ENCODE assay signal across 6 cellular contexts in genomic region chr19:17337675-17338439, GRCh38. TPM values are rescaled to one million over a fixed set of nuclear protein-coding genes. Genes with fewer than 3 reads are reported as not detected.
DNase-seq lines count a peak whose midpoint lies in the region; ATAC-seq and TF ChIP-seq lines count a peak whose summit lies in the region.

No MANE protein-coding gene starts in this region.

- TF ChIP-seq CTCF in BE2C (IDR thresholded peaks at IDR 0.05; ENCODE audit: low read depth, low read length) (no peak), body of pancreas (IDR thresholded peaks at IDR 0.05) (no peak), neural cell (IDR thresholded peaks at IDR 0.05; ENCODE audit: poor library complexity, severe bottlenecking) (no peak)

- TF ChIP-seq POLR2A in body of pancreas (IDR thresholded peaks at IDR 0.05): no peak

- intact Hi-C loops in body of pancreas (cut with DNase I): no loop called here

- peak overlapping the region; percentile 57 for H2AFZ ChIP-seq in neural cell (ENCODE audit: low read depth, low read length)

- H3K4me1 ChIP-seq in BE2C (no peaks in the 10 kb centered on the region), body of pancreas (peaks cover 34% of the 10 kb centered on the region)

- WGBS in body of pancreas, 2 donors: 1 to 11% methylated on average over 21 to 52 of the region's 52 CpGs

- H3K4me3 ChIP-seq in BE2C (ENCODE audit: low read depth, low read length): peak overlapping the region; percentile 92
- H3K4me3 ChIP-seq in body of pancreas: peak overlapping the region; percentile 63 to 66
- peak overlapping the region; percentile 72 for H3K4me3 ChIP-seq in neural cell (ENCODE audit: low read length)

- H3K9me3 ChIP-seq in BE2C (no peaks in the 10 kb centered on the region), body of pancreas (no peaks in the 10 kb centered on the region), neural cell (ENCODE audit: low read length) (no peaks in the 10 kb centered on the region)

- peak overlapping the region; percentile 76 for H3K4me2 ChIP-seq in neural cell (ENCODE audit: low read length)

- TF ChIP-seq EP300 in neural cell (conservative IDR thresholded peaks at IDR 0.05; ENCODE audit: poor library complexity, severe bottlenecking): no peak

- TF ChIP-seq RAD21 in neural cell (conservative IDR thresholded peaks at IDR 0.05): no peak

- no peaks in the 10 kb centered on the region for H3K9me3 Mint-ChIP-seq in IgD-negative memory B cell

- peak overlapping the region; percentile 68 for H3K9ac ChIP-seq in neural cell (ENCODE audit: low read length)

- H3K36me3 Mint-ChIP-seq in IgD-negative memory B cell: no peaks in the 10 kb centered on the region

- H3K4me1 Mint-ChIP-seq in IgD-negative memory B cell: peaks cover 12 to 16% (median 16%) of the 10 kb centered on the region in 3 donors

- H3K27ac ChIP-seq in body of pancreas (peak overlapping the region; percentile 1 to 92 (median 88)), neural cell (ENCODE audit: low read length) (peak overlapping the region; percentile 14)

- H3K27me3 Mint-ChIP-seq in IgD-negative memory B cell: peaks cover 6% of the 10 kb centered on the region

- H3K79me2 ChIP-seq in neural cell (replicated peaks; ENCODE audit: insufficient read depth, low read length): peaks cover 7% of the 10 kb centered on the region

- peaks cover 6% of the 10 kb centered on the region for H3F3A ChIP-seq in neural cell (ENCODE audit: insufficient read depth, low read length, poor library complexity, severe bottlenecking)

- DNase-seq in BE2C: peak; percentile 33
- no peak for DNase-seq in body of pancreas
- no peak for DNase-seq in NCI-H1694 treated with DMSO at 0.1 percent for 48 hours (lab: John Stamatoyannopoulos, UW)

- no peak for ATAC-seq in body of pancreas
- no peak for ATAC-seq in GM21529 (IDR thresholded peaks at IDR 0.05; ENCODE audit: unreplicated experiment)

- H3K4me3 Mint-ChIP-seq in IgD-negative memory B cell: peak overlapping the region; percentile 73 to 96 (median 96)

- H3K9me2 ChIP-seq in neural cell (ENCODE audit: insufficient read depth, low read length): no peaks in the 10 kb centered on the region

- no peaks in the 10 kb centered on the region for H4K20me1 ChIP-seq in neural cell (ENCODE audit: insufficient read depth)

- peak overlapping the region; percentile 54 to 93 (median 54) for H3K27ac Mint-ChIP-seq in IgD-negative memory B cell

- no peaks in the 10 kb centered on the region; the same call in 1 of the 2 replicates for H3K36me3 ChIP-seq in BE2C
- H3K36me3 ChIP-seq in body of pancreas (replicated peaks in 1 of 2; ENCODE audit: insufficient read depth in 1 of 2, low read depth in 2 of 2): no peaks in the 10 kb centered on the region
- H3K36me3 ChIP-seq in neural cell (ENCODE audit: insufficient read depth, low read length): no peaks in the 10 kb centered on the region

- H3K27me3 ChIP-seq in BE2C (no peaks in the 10 kb centered on the region), body of pancreas (no peaks in the 10 kb centered on the region), neural cell (ENCODE audit: insufficient read depth, low read depth, low read length) (no peaks in the 10 kb centered on the region)

TF ChIP-seq in neural cell, 6 proteins besides CTCF, POLR2A, EP300 and RAD21:
- TF ChIP-seq MXI1 (conservative IDR thresholded peaks at IDR 0.05; ENCODE audit: poor library complexity, severe bottlenecking) (peak; percentile 42), REST (IDR thresholded peaks at IDR 0.05; ENCODE audit: borderline replicate concordance) (no peak)

RNA-seq across cellular contexts. Expression of gene GTPBP3, which starts 0.5 kb away (rescaled TPM):
- 64.2 TPM for polyA plus RNA-seq in BE2C (2012; ENCODE audit: insufficient read depth, insufficient read length, low read depth)
- polyA plus RNA-seq in IgD-negative memory B cell: 11.1 TPM
- total RNA-seq in body of pancreas: 100 to 1,000 TPM in 1 of 2 donors, 10 to 100 TPM in 1; 13.7 to 127 TPM
- 23.2 and 25.6 TPM in 2 replicates for polyA plus RNA-seq in neural cell
- 20.6 and 22.4 TPM in 2 replicates for polyA minus RNA-seq in neural cell

RNA-seq across cellular contexts. Expression of gene ANO8, which starts 3.2 kb away (rescaled TPM):
- 26.7 TPM for polyA plus RNA-seq in BE2C (2012; ENCODE audit: insufficient read depth, insufficient read length, low read depth)
- polyA plus RNA-seq in IgD-negative memory B cell: not detected
- 10 to 100 TPM in 1 of 2 donors, 1 to 10 TPM in 1; 7.0 to 16.5 TPM for total RNA-seq in body of pancreas
- polyA plus RNA-seq in neural cell: 51.3 and 68.6 TPM in 2 replicates
- polyA minus RNA-seq in neural cell: 51.1 and 55.3 TPM in 2 replicates

RNA-seq across cellular contexts. Expression of gene DDA1, which starts 28.5 kb away (rescaled TPM):
- polyA plus RNA-seq in BE2C (2012; ENCODE audit: insufficient read depth, insufficient read length, low read depth): 131 TPM
- 38.6 TPM for polyA plus RNA-seq in IgD-negative memory B cell
- total RNA-seq in body of pancreas: 1 to 10 TPM; 3.3 to 6.2 TPM
- 25.4 and 26.3 TPM in 2 replicates for polyA plus RNA-seq in neural cell
- 13.1 and 21.0 TPM in 2 replicates for polyA minus RNA-seq in neural cell

RNA-seq across cellular contexts. Expression of gene MRPL34, which starts 32.2 kb away (rescaled TPM):
- 333 TPM for polyA plus RNA-seq in BE2C (2012; ENCODE audit: insufficient read depth, insufficient read length, low read depth)
- 218 TPM for polyA plus RNA-seq in IgD-negative memory B cell
- total RNA-seq in body of pancreas: 100 to 1,000 TPM in 1 of 2 donors, 10 to 100 TPM in 1; 47.7 to 152 TPM
- 61.7 and 85.1 TPM in 2 replicates for polyA plus RNA-seq in neural cell
- 15.8 and 24.3 TPM in 2 replicates for polyA minus RNA-seq in neural cell

RNA-seq across cellular contexts. Expression of gene ABHD8, which starts 34.6 kb away (rescaled TPM):
- 8.6 TPM for polyA plus RNA-seq in BE2C (2012; ENCODE audit: insufficient read depth, insufficient read length, low read depth)
- polyA plus RNA-seq in IgD-negative memory B cell: 8.5 TPM
- total RNA-seq in body of pancreas: 10 to 100 TPM; 10.2 to 12.2 TPM
- 28.1 and 31.6 TPM in 2 replicates for polyA plus RNA-seq in neural cell
- polyA minus RNA-seq in neural cell: 29.6 and 31.9 TPM in 2 replicates

Comparison
In these comparisons a context has a peak if more than half of its experiments do, and no peak if none do; other contexts are left out.
1. RNA of gene ANO8, which starts 3.2 kb away (polyA plus RNA-seq): 51.3 to 68.6 TPM in neural cell; not detected in IgD-negative memory B cell (single experiment); every median in the first group is over 10 times any median in the second.
2. Peak in every context shown above with its lines, with median percentiles within 50 percentile points of each other: H3K4me3 ChIP-seq.